ENCODE assay signal across 8 cellular contexts in the genomic region with DNA sequence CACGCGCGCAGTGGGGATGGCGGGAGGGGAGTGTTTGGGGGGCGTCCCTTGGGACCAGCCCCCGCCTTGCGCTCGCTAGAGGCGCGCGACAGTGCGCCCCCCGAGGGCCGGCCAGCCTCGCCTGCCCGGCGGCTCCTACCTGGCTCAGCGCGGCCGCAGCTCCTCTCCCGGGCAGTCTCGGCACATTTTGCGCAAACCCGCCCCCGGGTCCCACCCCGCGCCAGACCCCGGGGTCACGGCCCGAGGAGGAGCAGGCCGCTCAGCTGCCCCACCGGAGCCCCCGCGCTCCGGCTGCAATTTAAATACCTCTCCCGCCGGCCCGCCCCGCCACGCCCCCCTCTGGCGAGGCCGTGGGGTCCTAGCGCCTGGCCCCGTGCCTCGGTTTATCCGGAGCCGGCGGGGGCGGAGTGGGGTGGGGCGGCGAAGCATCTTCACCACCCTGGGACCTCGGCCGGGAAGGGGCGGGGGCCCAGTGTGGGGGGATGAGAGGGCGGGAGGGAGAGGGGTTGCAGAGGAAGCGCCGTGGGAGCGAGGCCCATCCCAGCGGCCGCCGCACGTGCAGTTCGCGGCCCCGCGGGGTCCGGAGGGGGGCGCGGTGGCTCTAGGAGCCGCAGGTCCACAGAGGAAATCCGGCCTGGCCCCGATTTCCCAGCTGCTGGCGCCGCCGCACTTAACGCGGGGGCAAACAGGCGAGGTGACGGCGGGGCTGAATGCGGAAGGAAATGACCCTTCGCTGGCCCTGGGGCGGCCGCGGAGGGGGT. TPM values are rescaled to one million over a fixed set of nuclear protein-coding genes. Genes with fewer than 3 reads are reported as not detected.
DNase-seq lines count a peak whose midpoint lies in the region; TF ChIP-seq lines count a peak whose summit lies in the region.

A gene with protein sequence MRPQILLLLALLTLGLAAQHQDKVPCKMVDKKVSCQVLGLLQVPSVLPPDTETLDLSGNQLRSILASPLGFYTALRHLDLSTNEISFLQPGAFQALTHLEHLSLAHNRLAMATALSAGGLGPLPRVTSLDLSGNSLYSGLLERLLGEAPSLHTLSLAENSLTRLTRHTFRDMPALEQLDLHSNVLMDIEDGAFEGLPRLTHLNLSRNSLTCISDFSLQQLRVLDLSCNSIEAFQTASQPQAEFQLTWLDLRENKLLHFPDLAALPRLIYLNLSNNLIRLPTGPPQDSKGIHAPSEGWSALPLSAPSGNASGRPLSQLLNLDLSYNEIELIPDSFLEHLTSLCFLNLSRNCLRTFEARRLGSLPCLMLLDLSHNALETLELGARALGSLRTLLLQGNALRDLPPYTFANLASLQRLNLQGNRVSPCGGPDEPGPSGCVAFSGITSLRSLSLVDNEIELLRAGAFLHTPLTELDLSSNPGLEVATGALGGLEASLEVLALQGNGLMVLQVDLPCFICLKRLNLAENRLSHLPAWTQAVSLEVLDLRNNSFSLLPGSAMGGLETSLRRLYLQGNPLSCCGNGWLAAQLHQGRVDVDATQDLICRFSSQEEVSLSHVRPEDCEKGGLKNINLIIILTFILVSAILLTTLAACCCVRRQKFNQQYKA (minus strand): TSS at position 273 of the 761 bp plus-strand sequence. CDS start 4,793 bp downstream, outside the sequence.

- peak within 1 kb of the TSS; percentile 53; the same call in 1 of the 2 replicates for H2AFZ ChIP-seq in OCI-LY7 (ENCODE audit: low read length)
- no peak within 1 kb of the TSS for H2AFZ ChIP-seq in smooth muscle cell (ENCODE audit: low read depth)

- 2% methylated on average over 38 of the region's 85 CpGs for WGBS in smooth muscle cell (ENCODE audit: low lambda C conversion rate)

- H3K9me3 ChIP-seq in OCI-LY7 (ENCODE audit: low read length) (no peaks in the 10 kb centered on the region), smooth muscle cell (replicated peaks; ENCODE audit: low read depth) (no peaks in the 10 kb centered on the region)

- peak within 1 kb of the TSS; percentile 77 for H3K9ac ChIP-seq in smooth muscle cell (ENCODE audit: low read depth)

- TF ChIP-seq CTCF in OCI-LY7 (conservative IDR thresholded peaks at IDR 0.05; ENCODE audit: low read length) (peak; percentile 50), astrocyte of the spinal cord (IDR thresholded peaks at IDR 0.05; ENCODE audit: low read depth, low read length) (no peak), smooth muscle cell (IDR thresholded peaks at IDR 0.05; ENCODE audit: borderline replicate concordance, insufficient read depth, poor library complexity, severe bottlenecking) (peak; percentile 9)

- H3K4me2 ChIP-seq in OCI-LY7 (ENCODE audit: low read length), result peak within 1 kb of the TSS; percentile 89
- H3K4me2 ChIP-seq in smooth muscle cell, result peak within 1 kb of the TSS; percentile 89

- intact Hi-C loops in OCI-LY7 (cut with micrococcal nuclease; ENCODE audit: unreplicated experiment), result loop anchor here (1.0 to 5.0 kb wide), 3 partner anchors 228 to 435 kb away; a partner anchor contains a TSS

- DNase-seq in EH (ENCODE audit: low read depth), result peak; percentile 4
- peak; percentile 83 for DNase-seq in OCI-LY7 (ENCODE audit: low spot score)
- DNase-seq in astrocyte of the spinal cord (ENCODE audit: low read depth, low spot score), result no peak
- DNase-seq in iPS-NIHi7 (ENCODE audit: extremely low spot score), result peak; percentile 72
- no peak for DNase-seq in smooth muscle cell (lab: John Stamatoyannopoulos, UW; ENCODE audit: unreplicated experiment)
- no peak for DNase-seq in superior temporal gyrus (ENCODE audit: extremely low spot score)
- DNase-seq in NCI-H2107 (lab: John Stamatoyannopoulos, UW), result no peak
- DNase-seq in GM19240 (ENCODE audit: insufficient read length, low spot score), result no peak

- H3K4me1 ChIP-seq in OCI-LY7 (ENCODE audit: insufficient read depth, low read length, poor library complexity, severe bottlenecking) (peaks cover 83% of the 10 kb centered on the region), smooth muscle cell (ENCODE audit: low read depth) (no peaks in the 10 kb centered on the region)

- H3K27ac ChIP-seq in OCI-LY7 (ENCODE audit: low read depth, low read length, poor library complexity, severe bottlenecking), result peak within 1 kb of the TSS; percentile 94
- H3K27ac ChIP-seq in smooth muscle cell (ENCODE audit: low read depth), result peak within 1 kb of the TSS; percentile 79

- BruUV-seq in OCI-LY7 (replicated peaks; lab: Mats Ljungman, UMichigan), result no TSS peak

- H3K36me3 ChIP-seq in OCI-LY7 (ENCODE audit: insufficient read depth, low read length) (peaks cover under 1% of the 10 kb centered on the region; the same call in 1 of the 2 replicates), smooth muscle cell (ENCODE audit: low read depth) (no peaks in the 10 kb centered on the region)

- POLR2A ChIA-PET in OCI-LY7 (lab: Charles Lee), result interaction anchor here (1.3 to 5.8 kb wide), 6 partner anchors 12 to 72 kb away, joined by 4 to 42 read pairs (median 8); no protein-coding TSS in a partner anchor

- H3K79me2 ChIP-seq in OCI-LY7 (ENCODE audit: insufficient read depth, low read depth, low read length), result peaks cover 41% of the 10 kb centered on the region; the same call in 1 of the 2 replicates
- peaks cover 41% of the 10 kb centered on the region for H3K79me2 ChIP-seq in smooth muscle cell (ENCODE audit: low read depth)

- no peaks in the 10 kb centered on the region for H3K9me2 ChIP-seq in OCI-LY7 (ENCODE audit: insufficient read depth, low read length)

- no peaks in the 10 kb centered on the region for H3F3A ChIP-seq in smooth muscle cell (ENCODE audit: low read depth)

- CTCF ChIA-PET in OCI-LY7 (lab: Charles Lee; ENCODE audit: unreplicated experiment), result interaction anchor here (0.7 to 0.9 kb wide), 2 partner anchors 32 to 72 kb away, joined by 3 read pairs; no protein-coding TSS in a partner anchor

- H4K20me1 ChIP-seq in OCI-LY7 (ENCODE audit: insufficient read depth, low read length) (no peaks in the 10 kb centered on the region), smooth muscle cell (ENCODE audit: low read depth) (peaks cover 41% of the 10 kb centered on the region)

- in situ Hi-C loops in astrocyte of the spinal cord (cut with HindIII; ENCODE audit: low sequenced_read_pairs), result no loop called here

- H3K4me3 ChIP-seq in OCI-LY7 (ENCODE audit: low read depth, low read length, poor library complexity, severe bottlenecking), result peak within 1 kb of the TSS; percentile 79
- peak within 1 kb of the TSS; percentile 37 for H3K4me3 ChIP-seq in astrocyte of the spinal cord (ENCODE audit: low read depth, low read length)
- H3K4me3 ChIP-seq in smooth muscle cell, result peak within 1 kb of the TSS; percentile 58

- H3K27me3 ChIP-seq in smooth muscle cell (ENCODE audit: low read depth), result no peaks in the 10 kb centered on the region

RNA-seq across cellular contexts. Expression of the gene that starts here (rescaled TPM):
- total RNA-seq in OCI-LY7 (2014; rRNA removed; shearing (Covaris generic)), result 5.4 and 5.5 TPM in 2 replicates
- total RNA-seq in OCI-LY7 (2022) (15.0 and 25.3 TPM in 2 replicates), smooth muscle cell (147 and 171 TPM in 2 replicates)
- polyA plus RNA-seq in smooth muscle cell, result 330 and 444 TPM in 2 replicates

Comparison
In these comparisons a context has a peak if more than half of its experiments do, and no peak if none do; other contexts are left out.
1. DNase-seq: peak in EH (single experiment), OCI-LY7 (single experiment) and iPS-NIHi7 (single experiment); none in astrocyte of the spinal cord (single experiment), smooth muscle cell (single experiment), superior temporal gyrus (single experiment), NCI-H2107 (single experiment) and GM19240 (single experiment).
2. Peak in every context shown above with its lines, with median percentiles within 50 percentile points of each other: H3K4me3 ChIP-seq.